27 cellular contexts compared by ENCODE assay signal in genomic region chr10:124242365-124242764, GRCh38.
"Had no signal": no experiment of that assay in that cellular context is flagged by ENCODE, and none has a peak within 500 bp of the region (broad histone marks: within the 10 kb centered on the region; RNA-seq: fewer than 3 reads in every experiment).

No MANE protein-coding gene starts in this region.

- H3K36me3 ChIP-seq: brain microvascular endothelial cell, cardiac muscle cell, Peyer's patch, SJSA1 had no signal

- H3K4me2 ChIP-seq: KMS-11 had no signal

- H3K4me3 Mint-ChIP-seq: activated CD4-positive, alpha-beta T cell treated with anti-CD3 and anti-CD28 coated beads, Interleukin-2, amount 10 ng/mL, durations not matched to agents 24 days and 14 days; activated CD8-positive, alpha-beta memory T cell treated with anti-CD3 and anti-CD28 coated beads, Interleukin-2, amount 10 ng/mL, durations not matched to agents 7 days and 5 days; activated naive CD4-positive, alpha-beta T cell treated with anti-CD3 and anti-CD28 coated beads, Interleukin-2, amount 10 ng/mL, durations not matched to agents 7 days and 5 days; activated naive CD8-positive, alpha-beta T cell treated with anti-CD3 and anti-CD28 coated beads for 36 hours; activated T-cell treated with anti-CD3 and anti-CD28 coated beads, Interleukin-2, amount 50 U/mL, for 4 hours; T-helper 1 cell treated with Interleukin-12 subunit alpha and Interleukin-12 subunit beta and Interleukin-4 antibody, amounts not matched to agents 30 μg/mL and 1 μg/mL, for 36 hours had no signal

- H3K27ac Mint-ChIP-seq: activated CD4-positive, alpha-beta T cell treated with anti-CD3 and anti-CD28 coated beads, Interleukin-2, amount 10 ng/mL, durations not matched to agents 24 days and 14 days; activated CD8-positive, alpha-beta memory T cell treated with anti-CD3 and anti-CD28 coated beads, Interleukin-2, amount 10 ng/mL, durations not matched to agents 7 days and 5 days; activated naive CD4-positive, alpha-beta T cell treated with anti-CD3 and anti-CD28 coated beads, Interleukin-2, amount 10 ng/mL, durations not matched to agents 7 days and 5 days; activated naive CD8-positive, alpha-beta T cell treated with anti-CD3 and anti-CD28 coated beads for 36 hours; T-helper 1 cell treated with Interleukin-12 subunit alpha and Interleukin-12 subunit beta and Interleukin-4 antibody, amounts not matched to agents 30 μg/mL and 1 μg/mL, for 36 hours had no signal

- H3K9me3 ChIP-seq: Peyer's patch, SJSA1 had no signal

- H3K27me3 Mint-ChIP-seq: activated CD4-positive, alpha-beta T cell treated with anti-CD3 and anti-CD28 coated beads, Interleukin-2, amount 10 ng/mL, durations not matched to agents 24 days and 14 days; activated CD8-positive, alpha-beta memory T cell treated with anti-CD3 and anti-CD28 coated beads, Interleukin-2, amount 10 ng/mL, durations not matched to agents 7 days and 5 days; activated naive CD4-positive, alpha-beta T cell treated with anti-CD3 and anti-CD28 coated beads, Interleukin-2, amount 10 ng/mL, durations not matched to agents 7 days and 5 days had no signal

- DNase-seq: activated CD4-positive, alpha-beta T cell treated with anti-CD3 and anti-CD28 coated beads, Interleukin-2, amount 10 ng/mL, durations not matched to agents 24 days and 14 days; activated CD4-positive, alpha-beta T cell treated with anti-CD3 and anti-CD28 coated beads, Interleukin-2, amount 50 U/mL, for 48 hours; activated CD4-positive, CD25-positive, alpha-beta regulatory T cell treated with anti-CD3 and anti-CD28 coated beads, Interleukin-2, amount 50 U/mL, for 72 hours; activated CD8-positive, alpha-beta memory T cell treated with anti-CD3 and anti-CD28 coated beads, Interleukin-2, amount 10 ng/mL, durations not matched to agents 7 days and 5 days; activated gamma-delta T cell treated with Interleukin-2 at 50 U/mL for 16 hours; activated naive CD4-positive, alpha-beta T cell treated with anti-CD3 and anti-CD28 coated beads, Interleukin-2, amount 10 ng/mL, durations not matched to agents 7 days and 5 days; activated naive CD8-positive, alpha-beta T cell treated with anti-CD3 and anti-CD28 coated beads for 36 hours; activated T-cell treated with anti-CD3 and anti-CD28 coated beads, Interleukin-2, amount 50 U/mL, for 4 hours; brain microvascular endothelial cell; cerebellar nuclear complex; NCI-H1092; NCI-H1417 treated with DMSO at 0.1 percent for 48 hours; NCI-H1694; NCI-H2029; NCI-H2107; NCI-H345; NCI-H510A; NCI-H526 treated with DMSO at 0.1 percent for 48 hours; NCI-H82; Right ventricle myocardium superior had no signal

- H3K9ac ChIP-seq: KMS-11 had no signal

- H3K4me1 ChIP-seq: Peyer's patch, SJSA1 had no signal

- H3K4me3 ChIP-seq: cardiac muscle cell, Peyer's patch, SJSA1 had no signal

- H3K36me3 Mint-ChIP-seq: activated CD8-positive, alpha-beta memory T cell treated with anti-CD3 and anti-CD28 coated beads, Interleukin-2, amount 10 ng/mL, durations not matched to agents 7 days and 5 days; activated naive CD4-positive, alpha-beta T cell treated with anti-CD3 and anti-CD28 coated beads, Interleukin-2, amount 10 ng/mL, durations not matched to agents 7 days and 5 days; activated naive CD8-positive, alpha-beta T cell treated with anti-CD3 and anti-CD28 coated beads for 36 hours had no signal

- H3K9me3 Mint-ChIP-seq: activated CD4-positive, alpha-beta T cell treated with anti-CD3 and anti-CD28 coated beads, Interleukin-2, amount 10 ng/mL, durations not matched to agents 24 days and 14 days; activated naive CD4-positive, alpha-beta T cell treated with anti-CD3 and anti-CD28 coated beads, Interleukin-2, amount 10 ng/mL, durations not matched to agents 7 days and 5 days; activated naive CD8-positive, alpha-beta T cell treated with anti-CD3 and anti-CD28 coated beads for 36 hours; activated T-cell treated with anti-CD3 and anti-CD28 coated beads, Interleukin-2, amount 50 U/mL, for 4 hours; T-helper 1 cell treated with Interleukin-12 subunit alpha and Interleukin-12 subunit beta and Interleukin-4 antibody, amounts not matched to agents 30 μg/mL and 1 μg/mL, for 36 hours had no signal

- H3K27ac ChIP-seq: brain microvascular endothelial cell, cardiac muscle cell, KMS-11, Peyer's patch, RWPE1, SJSA1 had no signal

- ATAC-seq: activated CD8-positive, alpha-beta memory T cell treated with anti-CD3 and anti-CD28 coated beads, Interleukin-2, amount 10 ng/mL, durations not matched to agents 7 days and 5 days; activated T-cell treated with anti-CD3 and anti-CD28 coated beads, Interleukin-2, amount 50 U/mL, for 4 hours; SK-N-SH treated with all-trans-retinoic acid at 6 μM for 48 hours had no signal

- H3K4me1 Mint-ChIP-seq: activated CD4-positive, alpha-beta T cell treated with anti-CD3 and anti-CD28 coated beads, Interleukin-2, amount 10 ng/mL, durations not matched to agents 24 days and 14 days; activated CD8-positive, alpha-beta memory T cell treated with anti-CD3 and anti-CD28 coated beads, Interleukin-2, amount 10 ng/mL, durations not matched to agents 7 days and 5 days; activated naive CD4-positive, alpha-beta T cell treated with anti-CD3 and anti-CD28 coated beads, Interleukin-2, amount 10 ng/mL, durations not matched to agents 7 days and 5 days; activated naive CD8-positive, alpha-beta T cell treated with anti-CD3 and anti-CD28 coated beads for 36 hours had no signal

- H3K27me3 ChIP-seq: brain microvascular endothelial cell, cardiac muscle cell, Peyer's patch, SJSA1 had no signal
